Comparison of ENCODE assay signal across 18 cellular contexts in the genomic region with DNA sequence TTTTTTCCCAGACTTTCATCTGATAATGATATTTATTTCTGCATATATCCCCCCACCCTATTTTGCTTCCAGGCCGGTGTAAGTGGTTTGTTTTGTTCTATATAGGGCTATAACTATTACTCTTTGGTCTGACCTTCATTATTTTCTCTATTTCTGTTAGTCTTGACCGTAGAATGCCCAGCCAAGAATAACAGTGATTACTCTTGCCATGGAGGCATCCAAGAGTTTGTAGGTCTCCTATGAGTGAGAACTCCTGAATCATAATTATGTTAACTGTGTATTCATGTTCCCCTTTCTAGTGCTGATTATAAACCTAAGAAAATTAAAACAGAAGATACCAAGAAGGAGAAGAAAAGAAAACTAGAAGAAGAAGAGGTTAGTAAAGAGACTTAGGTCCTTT. TPM values are rescaled to one million over a fixed set of nuclear protein-coding genes. Genes with fewer than 3 reads are reported as not detected.
DNase-seq lines count a peak whose midpoint lies in the region; ATAC-seq and TF ChIP-seq lines count a peak whose summit lies in the region.
"Had no signal": no experiment of that assay in that cellular context is flagged by ENCODE, and none has a peak within 500 bp of the region (broad histone marks: within the 10 kb centered on the region; RNA-seq: fewer than 3 reads in every experiment).

No MANE protein-coding gene starts in this region.

- H4K20me1 ChIP-seq in smooth muscle cell (ENCODE audit: low read depth): peaks cover 90% of the 10 kb centered on the region

- H3K9me3 ChIP-seq in SK-N-MC (ENCODE audit: low read depth, low read length): no peaks in the 10 kb centered on the region
- H3K9me3 ChIP-seq in smooth muscle cell (replicated peaks; ENCODE audit: low read depth): no peaks in the 10 kb centered on the region
- H3K9me3 ChIP-seq: Caco-2, neutrophil had no signal

- DNase-seq in activated T-cell treated with anti-CD3 and anti-CD28 coated beads, Interleukin-2, amount 50 U/mL, for 24 hours: no peak
- no peak for DNase-seq in activated T-cell treated with anti-CD3 and anti-CD28 coated beads, Interleukin-2, amount 50 U/mL, for 48 hours
- DNase-seq in SK-N-MC (ENCODE audit: low read depth, low spot score) (no peak), smooth muscle cell (lab: John Stamatoyannopoulos, UW; ENCODE audit: unreplicated experiment) (no peak), NOMO-1 treated with dmso at 0.1 percent for 144 hours (lab: John Stamatoyannopoulos, UW; ENCODE audit: unreplicated experiment) (no peak), ecto neural progenitor cell (ENCODE audit: low spot score) (no peak)
- DNase-seq in effector memory CD8-positive, alpha-beta T cell: no peak
- DNase-seq: activated naive CD4-positive, alpha-beta T cell treated with anti-CD3 and anti-CD28 coated beads for 36 hours; Caco-2; glutamatergic neuron; kidney glomerular epithelial cell; NCI-H1092 treated with DMSO at 0.1 percent for 48 hours; NCI-H1930; NCI-H2227 treated with DMSO at 0.1 percent for 48 hours; stimulated activated CD4-positive, alpha-beta T cell treated with anti-CD3 and anti-CD28 coated beads, Interleukin-12 subunit alpha, Interleukin-12 subunit beta, amount 100 ng/mL, for 4 hours; trophoblast cell had no signal

- H3K27ac ChIP-seq in SK-N-MC (peak overlapping the region; percentile 39; the same call in 1 of the 2 replicates), smooth muscle cell (ENCODE audit: low read depth) (peak overlapping the region; percentile 7)
- H3K27ac ChIP-seq: neutrophil had no signal

- no peak for ATAC-seq in effector memory CD8-positive, alpha-beta T cell (replicated peaks)
- ATAC-seq in GM19328 (IDR thresholded peaks at IDR 0.05; ENCODE audit: unreplicated experiment): no peak

- H3K27me3 ChIP-seq in smooth muscle cell (ENCODE audit: low read depth): no peaks in the 10 kb centered on the region
- H3K27me3 ChIP-seq: neutrophil had no signal

- H3K4me3 ChIP-seq in SK-N-MC (no peak overlapping the region), smooth muscle cell (no peak overlapping the region)

- peaks cover 10% of the 10 kb centered on the region for H3K4me1 ChIP-seq in smooth muscle cell (ENCODE audit: low read depth)

- H3K4me1 Mint-ChIP-seq in activated T-cell treated with anti-CD3 and anti-CD28 coated beads, Interleukin-2, amount 50 U/mL, for 24 hours (ENCODE audit: low read depth): peaks cover 60% of the 10 kb centered on the region
- H3K4me1 Mint-ChIP-seq in effector memory CD8-positive, alpha-beta T cell (ENCODE audit: low read depth in 2 of 2): peaks cover 22 to 36% of the 10 kb centered on the region in 2 donors

- H3F3A ChIP-seq in smooth muscle cell (ENCODE audit: low read depth): peaks cover 8% of the 10 kb centered on the region

- H3K36me3 ChIP-seq in SK-N-MC (ENCODE audit: insufficient read depth, low read length) (peaks cover 93% of the 10 kb centered on the region), smooth muscle cell (ENCODE audit: low read depth) (peaks cover 31% of the 10 kb centered on the region)

- H3K9me3 Mint-ChIP-seq in activated T-cell treated with anti-CD3 and anti-CD28 coated beads, Interleukin-2, amount 50 U/mL, for 24 hours: no peaks in the 10 kb centered on the region
- no peaks in the 10 kb centered on the region for H3K9me3 Mint-ChIP-seq in effector memory CD8-positive, alpha-beta T cell
- H3K9me3 Mint-ChIP-seq: activated naive CD4-positive, alpha-beta T cell treated with anti-CD3 and anti-CD28 coated beads for 36 hours had no signal

- peak overlapping the region; percentile 68 for H3K27ac Mint-ChIP-seq in activated T-cell treated with anti-CD3 and anti-CD28 coated beads, Interleukin-2, amount 50 U/mL, for 24 hours
- H3K27ac Mint-ChIP-seq in effector memory CD8-positive, alpha-beta T cell: peak overlapping the region; percentile 42 to 75
- H3K27ac Mint-ChIP-seq: activated naive CD4-positive, alpha-beta T cell treated with anti-CD3 and anti-CD28 coated beads for 36 hours had no signal

- peaks cover 94% of the 10 kb centered on the region for H3K36me3 Mint-ChIP-seq in activated T-cell treated with anti-CD3 and anti-CD28 coated beads, Interleukin-2, amount 50 U/mL, for 24 hours (ENCODE audit: low read depth)
- peaks cover 78% of the 10 kb centered on the region for H3K36me3 Mint-ChIP-seq in effector memory CD8-positive, alpha-beta T cell (ENCODE audit: insufficient read depth)

- no peak for TF ChIP-seq CTCF in smooth muscle cell (IDR thresholded peaks at IDR 0.05; ENCODE audit: borderline replicate concordance, insufficient read depth, poor library complexity, severe bottlenecking)

- H3K4me3 Mint-ChIP-seq in activated T-cell treated with anti-CD3 and anti-CD28 coated beads, Interleukin-2, amount 50 U/mL, for 24 hours: no peak overlapping the region
- H3K4me3 Mint-ChIP-seq in effector memory CD8-positive, alpha-beta T cell: no peak overlapping the region
- H3K4me3 Mint-ChIP-seq: activated naive CD4-positive, alpha-beta T cell treated with anti-CD3 and anti-CD28 coated beads for 36 hours had no signal

- H3K79me2 ChIP-seq in smooth muscle cell (ENCODE audit: low read depth): peaks cover 24% of the 10 kb centered on the region

- H2AFZ ChIP-seq in smooth muscle cell (ENCODE audit: low read depth): no peak overlapping the region

- H3K27me3 Mint-ChIP-seq in activated T-cell treated with anti-CD3 and anti-CD28 coated beads, Interleukin-2, amount 50 U/mL, for 24 hours: no peaks in the 10 kb centered on the region
- H3K27me3 Mint-ChIP-seq in effector memory CD8-positive, alpha-beta T cell: no peaks in the 10 kb centered on the region

- 94% methylated on average over 2 of the region's 2 CpGs for WGBS in smooth muscle cell (ENCODE audit: low lambda C conversion rate)

- H3K9ac ChIP-seq in SK-N-MC (ENCODE audit: insufficient read length) (no peak overlapping the region), smooth muscle cell (ENCODE audit: low read depth) (no peak overlapping the region)

- no peak overlapping the region for H3K4me2 ChIP-seq in smooth muscle cell

RNA-seq across cellular contexts. Expression of a gene that starts 52.2 kb away (rescaled TPM):
- total RNA-seq in smooth muscle cell: 28.6 and 28.9 TPM in 2 replicates
- polyA plus RNA-seq in smooth muscle cell: 17.0 and 23.6 TPM in 2 replicates

RNA-seq across cellular contexts. Expression of a gene that starts 56.5 kb away (rescaled TPM):
- 45.2 and 77.1 TPM in 2 replicates for total RNA-seq in smooth muscle cell
- polyA plus RNA-seq in smooth muscle cell: 36.9 and 38.5 TPM in 2 replicates
